25 cellular contexts compared by ENCODE assay signal in genomic region chr5:170087168-170087817, GRCh38. TPM values are rescaled to one million over a fixed set of nuclear protein-coding genes. Genes with fewer than 3 reads are reported as not detected.
"Had no signal": no experiment of that assay in that cellular context is flagged by ENCODE, and none has a peak within 500 bp of the region (broad histone marks: within the 10 kb centered on the region; RNA-seq: fewer than 3 reads in every experiment).

No MANE protein-coding gene starts in this region.

- H3K27me3 ChIP-seq: adrenal gland, MG63 had no signal

- ATAC-seq: activated CD4-positive, CD25-positive, alpha-beta regulatory T cell treated with anti-CD3 and anti-CD28 coated beads, Interleukin-2, amount 50 U/mL, for 24 hours; activated T-cell treated with anti-CD3 and anti-CD28 coated beads, Interleukin-2, amount 50 U/mL, for 4 hours; activated T-helper 17 cell treated with anti-CD3 and anti-CD28 coated beads, Interleukin-2, amount 50 U/mL, for 72 hours; PC-3; SK-N-SH treated with all-trans-retinoic acid at 6 μM for 48 hours had no signal

- DNase-seq: activated CD4-positive, alpha-beta T cell treated with anti-CD3 and anti-CD28 coated beads, Interleukin-2, amount 10 ng/mL, durations not matched to agents 24 days and 14 days; activated CD4-positive, alpha-beta T cell treated with anti-CD3 and anti-CD28 coated beads, Interleukin-2, amount 50 U/mL, for 48 hours; activated gamma-delta T cell; activated naive CD4-positive, alpha-beta T cell treated with anti-CD3 and anti-CD28 coated beads, Interleukin-2, amount 10 ng/mL, durations not matched to agents 7 days and 5 days; activated naive CD8-positive, alpha-beta T cell treated with anti-CD3 and anti-CD28 coated beads, Interleukin-2, amount 10 ng/mL, durations not matched to agents 7 days and 5 days; activated T-cell treated with anti-CD3 and anti-CD28 coated beads, Interleukin-2, amount 50 U/mL, for 4 hours; anterior cingulate cortex; central memory CD4-positive, alpha-beta T cell; MG63; NCI-H1105; NCI-H1436 treated with DMSO at 0.1 percent for 48 hours; NCI-H187; NCI-H2081; NCI-H524; PC-3; SHP77; SW 1271 had no signal

- FAIRE-seq: RCC 7860, TTC549 had no signal

- H3K4me3 Mint-ChIP-seq: activated CD4-positive, alpha-beta T cell treated with anti-CD3 and anti-CD28 coated beads, Interleukin-2, amount 10 ng/mL, durations not matched to agents 24 days and 14 days; activated naive CD4-positive, alpha-beta T cell treated with anti-CD3 and anti-CD28 coated beads, Interleukin-2, amount 10 ng/mL, durations not matched to agents 7 days and 5 days; activated naive CD8-positive, alpha-beta T cell treated with anti-CD3 and anti-CD28 coated beads, Interleukin-2, amount 10 ng/mL, durations not matched to agents 7 days and 5 days; activated T-cell treated with anti-CD3 and anti-CD28 coated beads, Interleukin-2, amount 50 U/mL, for 4 hours; activated T-helper 17 cell treated with anti-CD3 and anti-CD28 coated beads, Interleukin-2, amount 50 U/mL, for 72 hours had no signal

- H3K4me3 ChIP-seq: adrenal gland, MG63, SJSA1 had no signal

- H3K4me1 Mint-ChIP-seq: activated CD4-positive, alpha-beta T cell treated with anti-CD3 and anti-CD28 coated beads, Interleukin-2, amount 10 ng/mL, durations not matched to agents 24 days and 14 days; activated naive CD4-positive, alpha-beta T cell treated with anti-CD3 and anti-CD28 coated beads, Interleukin-2, amount 10 ng/mL, durations not matched to agents 7 days and 5 days; activated naive CD8-positive, alpha-beta T cell treated with anti-CD3 and anti-CD28 coated beads, Interleukin-2, amount 10 ng/mL, durations not matched to agents 7 days and 5 days; activated T-helper 17 cell treated with anti-CD3 and anti-CD28 coated beads, Interleukin-2, amount 50 U/mL, for 72 hours had no signal

- H3K9me3 Mint-ChIP-seq: activated CD4-positive, alpha-beta T cell treated with anti-CD3 and anti-CD28 coated beads, Interleukin-2, amount 10 ng/mL, durations not matched to agents 24 days and 14 days; activated naive CD4-positive, alpha-beta T cell treated with anti-CD3 and anti-CD28 coated beads, Interleukin-2, amount 10 ng/mL, durations not matched to agents 7 days and 5 days; activated naive CD8-positive, alpha-beta T cell treated with anti-CD3 and anti-CD28 coated beads, Interleukin-2, amount 10 ng/mL, durations not matched to agents 7 days and 5 days; activated T-cell treated with anti-CD3 and anti-CD28 coated beads, Interleukin-2, amount 50 U/mL, for 4 hours; activated T-helper 17 cell treated with anti-CD3 and anti-CD28 coated beads, Interleukin-2, amount 50 U/mL, for 72 hours had no signal

- H3K36me3 ChIP-seq: adrenal gland, MG63, SJSA1 had no signal

- H3K27ac Mint-ChIP-seq: activated CD4-positive, alpha-beta T cell treated with anti-CD3 and anti-CD28 coated beads, Interleukin-2, amount 10 ng/mL, durations not matched to agents 24 days and 14 days; activated naive CD4-positive, alpha-beta T cell treated with anti-CD3 and anti-CD28 coated beads, Interleukin-2, amount 10 ng/mL, durations not matched to agents 7 days and 5 days; activated naive CD8-positive, alpha-beta T cell treated with anti-CD3 and anti-CD28 coated beads, Interleukin-2, amount 10 ng/mL, durations not matched to agents 7 days and 5 days; activated T-helper 17 cell treated with anti-CD3 and anti-CD28 coated beads, Interleukin-2, amount 50 U/mL, for 72 hours had no signal

- H3K27me3 Mint-ChIP-seq: activated CD4-positive, alpha-beta T cell treated with anti-CD3 and anti-CD28 coated beads, Interleukin-2, amount 10 ng/mL, durations not matched to agents 24 days and 14 days; activated naive CD4-positive, alpha-beta T cell treated with anti-CD3 and anti-CD28 coated beads, Interleukin-2, amount 10 ng/mL, durations not matched to agents 7 days and 5 days; activated naive CD8-positive, alpha-beta T cell treated with anti-CD3 and anti-CD28 coated beads, Interleukin-2, amount 10 ng/mL, durations not matched to agents 7 days and 5 days; activated T-helper 17 cell treated with anti-CD3 and anti-CD28 coated beads, Interleukin-2, amount 50 U/mL, for 72 hours had no signal

RNA-seq across cellular contexts. Expression of gene FOXI1, which starts 18.4 kb away (rescaled TPM):
- total RNA-seq: activated naive CD8-positive, alpha-beta T cell treated with anti-CD3 and anti-CD28 coated beads, Interleukin-2, amount 10 ng/mL, durations not matched to agents 7 days and 5 days; activated T-cell treated with anti-CD3 and anti-CD28 coated beads, Interleukin-2, amount 50 U/mL, for 4 hours; activated T-helper 17 cell treated with anti-CD3 and anti-CD28 coated beads, Interleukin-2, amount 50 U/mL, for 72 hours; adrenal gland; PC-3; SJSA1; T-helper 1 cell treated with Interleukin-12 subunit alpha and Interleukin-12 subunit beta and Interleukin-4 antibody, amounts not matched to agents 30 ng/mL and 1 ng/mL, for 36 hours had no signal
